ENCODE assay signal across 24 cellular contexts in genomic region chr3:37218206-37218605, GRCh38. TPM values are rescaled to one million over a fixed set of nuclear protein-coding genes. Genes with fewer than 3 reads are reported as not detected.
DNase-seq lines count a peak whose midpoint lies in the region; ATAC-seq lines count a peak whose summit lies in the region.
"Had no signal": no experiment of that assay in that cellular context is flagged by ENCODE, and none has a peak within 500 bp of the region (broad histone marks: within the 10 kb centered on the region; RNA-seq: fewer than 3 reads in every experiment).

No MANE protein-coding gene starts in this region.

- peak; percentile 58 for DNase-seq in DMS79 (lab: John Stamatoyannopoulos, UW)
- peak; percentile 40 for DNase-seq in NCI-H2029 (lab: John Stamatoyannopoulos, UW)
- DNase-seq in T-helper 17 cell: no peak
- DNase-seq in myocyte (ENCODE audit: low read depth): peak; percentile 77
- DNase-seq in cortex of kidney (lab: John Stamatoyannopoulos, UW): no peak
- DNase-seq in A172 (ENCODE audit: low spot score): no peak
- no peak for DNase-seq in 8988T
- DNase-seq: activated CD4-positive, CD25-positive, alpha-beta regulatory T cell; activated CD8-positive, alpha-beta memory T cell treated with anti-CD3 and anti-CD28 coated beads for 24 hours; activated naive CD4-positive, alpha-beta T cell treated with anti-CD3 and anti-CD28 coated beads, Interleukin-2, amount 50 U/mL, for 16 hours; activated T-cell treated with anti-CD3 and anti-CD28 coated beads, Interleukin-2, amount 50 U/mL, for 48 hours; AML-193; HCEC 1CT; midbrain; NCI-H1417 treated with DMSO at 0.1 percent for 48 hours; NCI-H510A; stimulated activated CD4-positive, alpha-beta T cell treated with anti-CD3 and anti-CD28 coated beads, Interleukin-4, amount 100 ng/mL, for 1 hour; T1000 had no signal

- no peak overlapping the region for H3K4me3 Mint-ChIP-seq in T-helper 17 cell
- H3K4me3 Mint-ChIP-seq: stimulated activated naive CD8-positive, alpha-beta T cell treated with anti-CD3 and anti-CD28 coated beads, Interleukin-15, Interleukin-2, amounts not matched to agents 100 ng/mL and 50 ng/mL, for 24 hours had no signal

- H3K36me3 Mint-ChIP-seq in T-helper 17 cell (ENCODE audit: low read depth): no peaks in the 10 kb centered on the region

- H3K27me3 Mint-ChIP-seq in T-helper 17 cell: no peaks in the 10 kb centered on the region
- H3K27me3 Mint-ChIP-seq: stimulated activated naive CD8-positive, alpha-beta T cell treated with anti-CD3 and anti-CD28 coated beads, Interleukin-15, Interleukin-2, amounts not matched to agents 100 ng/mL and 50 ng/mL, for 24 hours had no signal

- ATAC-seq in T-helper 17 cell: no peak
- ATAC-seq in GM19351 (IDR thresholded peaks at IDR 0.05; ENCODE audit: unreplicated experiment): no peak
- ATAC-seq: esophagus mucosa, gastroesophageal sphincter had no signal

- H3K9me3 ChIP-seq in T-helper 17 cell (ENCODE audit: control insufficient read depth, low read length, poor library complexity, severe bottlenecking): no peaks in the 10 kb centered on the region
- H3K9me3 ChIP-seq: ascending aorta, gastroesophageal sphincter, upper lobe of left lung had no signal

- peaks cover 19% of the 10 kb centered on the region for H3K4me1 Mint-ChIP-seq in T-helper 17 cell

- H3K27ac Mint-ChIP-seq in T-helper 17 cell: peak overlapping the region; percentile 90
- H3K27ac Mint-ChIP-seq: stimulated activated naive CD8-positive, alpha-beta T cell treated with anti-CD3 and anti-CD28 coated beads, Interleukin-15, Interleukin-2, amounts not matched to agents 100 ng/mL and 50 ng/mL, for 24 hours had no signal

RNA-seq across cellular contexts. Expression of gene GOLGA4, which starts 24.9 kb away (rescaled TPM):
- total RNA-seq in T-helper 17 cell (10 to 100 TPM; 62.4 to 66.5 TPM), myocyte (212 and 319 TPM in 2 replicates)
- 26.9 TPM for polyA plus RNA-seq in myocyte (2012)
- total RNA-seq in A172 (2014; rRNA removed; shearing (Covaris generic)): 60.1 and 69.8 TPM in 2 replicates

RNA-seq across cellular contexts. Expression of gene LRRFIP2, which starts 43.8 kb away (rescaled TPM):
- total RNA-seq in T-helper 17 cell (10 to 100 TPM; 45.4 to 51.6 TPM), myocyte (64.0 and 87.2 TPM in 2 replicates)
- 59.3 TPM for polyA plus RNA-seq in myocyte (2012)
- total RNA-seq in A172 (2014; rRNA removed; shearing (Covaris generic)): 71.1 and 93.9 TPM in 2 replicates

Comparison
In these comparisons a context has a peak if more than half of its experiments do, and no peak if none do; other contexts are left out.
1. DNase-seq: peak in DMS79 (single experiment), NCI-H2029 (single experiment) and myocyte (single experiment); none in T-helper 17 cell (0 of 3), cortex of kidney (single experiment), A172 (single experiment) and 8988T (single experiment).